Comparison of ENCODE assay signal across 1 cellular context in the genomic region with DNA sequence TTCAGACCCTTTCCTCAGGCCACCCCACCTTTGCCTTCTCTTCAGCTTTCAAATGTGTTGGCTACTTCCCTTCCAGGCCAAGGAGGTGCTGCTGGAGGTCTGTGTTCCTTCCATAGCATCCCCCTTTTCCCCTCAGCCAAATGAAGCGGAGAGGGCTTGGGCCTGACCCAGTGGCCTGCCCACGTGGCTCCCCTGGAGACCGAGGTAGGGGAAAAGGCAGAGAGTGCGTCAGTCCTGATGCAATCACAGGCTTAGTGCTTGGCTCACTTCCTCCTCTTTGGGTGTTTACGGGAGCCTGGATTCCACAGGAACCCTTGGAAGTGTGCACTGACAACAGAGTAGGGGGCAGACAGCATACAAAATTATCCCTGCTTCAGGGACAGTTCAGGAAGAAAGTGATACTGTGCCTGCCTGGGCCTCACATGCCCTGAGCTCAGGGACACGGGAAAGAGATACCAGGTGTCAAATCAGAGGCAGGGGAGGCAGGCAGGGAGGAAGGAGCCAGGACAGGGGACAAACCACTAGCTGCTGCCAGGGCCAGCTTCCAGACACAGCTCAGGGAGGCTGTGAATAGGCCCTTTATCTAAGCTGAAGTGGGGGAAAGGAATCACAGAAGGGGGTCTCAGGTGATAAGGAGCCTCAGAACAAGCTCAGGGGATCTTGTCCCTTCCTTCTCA.
TF ChIP-seq lines count a peak whose summit lies in the region.

No MANE protein-coding gene starts in this region.

TF ChIP-seq in K562, 482 proteins besides CTCF, POLR2A, EP300 and RAD21 (continued from another document and continues in another):
- TF ChIP-seq, protein P1, sequence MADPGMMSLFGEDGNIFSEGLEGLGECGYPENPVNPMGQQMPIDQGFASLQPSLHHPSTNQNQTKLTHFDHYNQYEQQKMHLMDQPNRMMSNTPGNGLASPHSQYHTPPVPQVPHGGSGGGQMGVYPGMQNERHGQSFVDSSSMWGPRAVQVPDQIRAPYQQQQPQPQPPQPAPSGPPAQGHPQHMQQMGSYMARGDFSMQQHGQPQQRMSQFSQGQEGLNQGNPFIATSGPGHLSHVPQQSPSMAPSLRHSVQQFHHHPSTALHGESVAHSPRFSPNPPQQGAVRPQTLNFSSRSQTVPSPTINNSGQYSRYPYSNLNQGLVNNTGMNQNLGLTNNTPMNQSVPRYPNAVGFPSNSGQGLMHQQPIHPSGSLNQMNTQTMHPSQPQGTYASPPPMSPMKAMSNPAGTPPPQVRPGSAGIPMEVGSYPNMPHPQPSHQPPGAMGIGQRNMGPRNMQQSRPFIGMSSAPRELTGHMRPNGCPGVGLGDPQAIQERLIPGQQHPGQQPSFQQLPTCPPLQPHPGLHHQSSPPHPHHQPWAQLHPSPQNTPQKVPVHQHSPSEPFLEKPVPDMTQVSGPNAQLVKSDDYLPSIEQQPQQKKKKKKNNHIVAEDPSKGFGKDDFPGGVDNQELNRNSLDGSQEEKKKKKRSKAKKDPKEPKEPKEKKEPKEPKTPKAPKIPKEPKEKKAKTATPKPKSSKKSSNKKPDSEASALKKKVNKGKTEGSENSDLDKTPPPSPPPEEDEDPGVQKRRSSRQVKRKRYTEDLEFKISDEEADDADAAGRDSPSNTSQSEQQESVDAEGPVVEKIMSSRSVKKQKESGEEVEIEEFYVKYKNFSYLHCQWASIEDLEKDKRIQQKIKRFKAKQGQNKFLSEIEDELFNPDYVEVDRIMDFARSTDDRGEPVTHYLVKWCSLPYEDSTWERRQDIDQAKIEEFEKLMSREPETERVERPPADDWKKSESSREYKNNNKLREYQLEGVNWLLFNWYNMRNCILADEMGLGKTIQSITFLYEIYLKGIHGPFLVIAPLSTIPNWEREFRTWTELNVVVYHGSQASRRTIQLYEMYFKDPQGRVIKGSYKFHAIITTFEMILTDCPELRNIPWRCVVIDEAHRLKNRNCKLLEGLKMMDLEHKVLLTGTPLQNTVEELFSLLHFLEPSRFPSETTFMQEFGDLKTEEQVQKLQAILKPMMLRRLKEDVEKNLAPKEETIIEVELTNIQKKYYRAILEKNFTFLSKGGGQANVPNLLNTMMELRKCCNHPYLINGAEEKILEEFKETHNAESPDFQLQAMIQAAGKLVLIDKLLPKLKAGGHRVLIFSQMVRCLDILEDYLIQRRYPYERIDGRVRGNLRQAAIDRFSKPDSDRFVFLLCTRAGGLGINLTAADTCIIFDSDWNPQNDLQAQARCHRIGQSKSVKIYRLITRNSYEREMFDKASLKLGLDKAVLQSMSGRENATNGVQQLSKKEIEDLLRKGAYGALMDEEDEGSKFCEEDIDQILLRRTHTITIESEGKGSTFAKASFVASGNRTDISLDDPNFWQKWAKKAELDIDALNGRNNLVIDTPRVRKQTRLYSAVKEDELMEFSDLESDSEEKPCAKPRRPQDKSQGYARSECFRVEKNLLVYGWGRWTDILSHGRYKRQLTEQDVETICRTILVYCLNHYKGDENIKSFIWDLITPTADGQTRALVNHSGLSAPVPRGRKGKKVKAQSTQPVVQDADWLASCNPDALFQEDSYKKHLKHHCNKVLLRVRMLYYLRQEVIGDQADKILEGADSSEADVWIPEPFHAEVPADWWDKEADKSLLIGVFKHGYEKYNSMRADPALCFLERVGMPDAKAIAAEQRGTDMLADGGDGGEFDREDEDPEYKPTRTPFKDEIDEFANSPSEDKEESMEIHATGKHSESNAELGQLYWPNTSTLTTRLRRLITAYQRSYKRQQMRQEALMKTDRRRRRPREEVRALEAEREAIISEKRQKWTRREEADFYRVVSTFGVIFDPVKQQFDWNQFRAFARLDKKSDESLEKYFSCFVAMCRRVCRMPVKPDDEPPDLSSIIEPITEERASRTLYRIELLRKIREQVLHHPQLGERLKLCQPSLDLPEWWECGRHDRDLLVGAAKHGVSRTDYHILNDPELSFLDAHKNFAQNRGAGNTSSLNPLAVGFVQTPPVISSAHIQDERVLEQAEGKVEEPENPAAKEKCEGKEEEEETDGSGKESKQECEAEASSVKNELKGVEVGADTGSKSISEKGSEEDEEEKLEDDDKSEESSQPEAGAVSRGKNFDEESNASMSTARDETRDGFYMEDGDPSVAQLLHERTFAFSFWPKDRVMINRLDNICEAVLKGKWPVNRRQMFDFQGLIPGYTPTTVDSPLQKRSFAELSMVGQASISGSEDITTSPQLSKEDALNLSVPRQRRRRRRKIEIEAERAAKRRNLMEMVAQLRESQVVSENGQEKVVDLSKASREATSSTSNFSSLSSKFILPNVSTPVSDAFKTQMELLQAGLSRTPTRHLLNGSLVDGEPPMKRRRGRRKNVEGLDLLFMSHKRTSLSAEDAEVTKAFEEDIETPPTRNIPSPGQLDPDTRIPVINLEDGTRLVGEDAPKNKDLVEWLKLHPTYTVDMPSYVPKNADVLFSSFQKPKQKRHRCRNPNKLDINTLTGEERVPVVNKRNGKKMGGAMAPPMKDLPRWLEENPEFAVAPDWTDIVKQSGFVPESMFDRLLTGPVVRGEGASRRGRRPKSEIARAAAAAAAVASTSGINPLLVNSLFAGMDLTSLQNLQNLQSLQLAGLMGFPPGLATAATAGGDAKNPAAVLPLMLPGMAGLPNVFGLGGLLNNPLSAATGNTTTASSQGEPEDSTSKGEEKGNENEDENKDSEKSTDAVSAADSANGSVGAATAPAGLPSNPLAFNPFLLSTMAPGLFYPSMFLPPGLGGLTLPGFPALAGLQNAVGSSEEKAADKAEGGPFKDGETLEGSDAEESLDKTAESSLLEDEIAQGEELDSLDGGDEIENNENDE (IDR thresholded peaks at IDR 0.05; ENCODE audit: low read depth, low read length) = no peak
- TF ChIP-seq PCBP2 (IDR thresholded peaks at IDR 0.05; ENCODE audit: low read depth, low read length, poor library complexity, severe bottlenecking) = no peak
- TF ChIP-seq, protein P2, sequence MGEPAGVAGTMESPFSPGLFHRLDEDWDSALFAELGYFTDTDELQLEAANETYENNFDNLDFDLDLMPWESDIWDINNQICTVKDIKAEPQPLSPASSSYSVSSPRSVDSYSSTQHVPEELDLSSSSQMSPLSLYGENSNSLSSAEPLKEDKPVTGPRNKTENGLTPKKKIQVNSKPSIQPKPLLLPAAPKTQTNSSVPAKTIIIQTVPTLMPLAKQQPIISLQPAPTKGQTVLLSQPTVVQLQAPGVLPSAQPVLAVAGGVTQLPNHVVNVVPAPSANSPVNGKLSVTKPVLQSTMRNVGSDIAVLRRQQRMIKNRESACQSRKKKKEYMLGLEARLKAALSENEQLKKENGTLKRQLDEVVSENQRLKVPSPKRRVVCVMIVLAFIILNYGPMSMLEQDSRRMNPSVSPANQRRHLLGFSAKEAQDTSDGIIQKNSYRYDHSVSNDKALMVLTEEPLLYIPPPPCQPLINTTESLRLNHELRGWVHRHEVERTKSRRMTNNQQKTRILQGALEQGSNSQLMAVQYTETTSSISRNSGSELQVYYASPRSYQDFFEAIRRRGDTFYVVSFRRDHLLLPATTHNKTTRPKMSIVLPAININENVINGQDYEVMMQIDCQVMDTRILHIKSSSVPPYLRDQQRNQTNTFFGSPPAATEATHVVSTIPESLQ (CRISPR knock-in tag; IDR thresholded peaks at IDR 0.05) = no peak
- TF ChIP-seq, protein P3, sequence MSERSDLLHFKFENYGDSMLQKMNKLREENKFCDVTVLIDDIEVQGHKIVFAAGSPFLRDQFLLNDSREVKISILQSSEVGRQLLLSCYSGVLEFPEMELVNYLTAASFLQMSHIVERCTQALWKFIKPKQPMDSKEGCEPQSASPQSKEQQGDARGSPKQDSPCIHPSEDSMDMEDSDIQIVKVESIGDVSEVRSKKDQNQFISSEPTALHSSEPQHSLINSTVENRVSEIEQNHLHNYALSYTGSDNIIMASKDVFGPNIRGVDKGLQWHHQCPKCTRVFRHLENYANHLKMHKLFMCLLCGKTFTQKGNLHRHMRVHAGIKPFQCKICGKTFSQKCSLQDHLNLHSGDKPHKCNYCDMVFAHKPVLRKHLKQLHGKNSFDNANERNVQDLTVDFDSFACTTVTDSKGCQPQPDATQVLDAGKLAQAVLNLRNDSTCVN (CRISPR knock-in tag; IDR thresholded peaks at IDR 0.05) = no peak
- peak; percentile 63; the same call in 1 of the 2 replicates for TF ChIP-seq JUNB (CRISPR knock-in tag; conservative IDR thresholded peaks at IDR 0.05)
- TF ChIP-seq, protein P4, sequence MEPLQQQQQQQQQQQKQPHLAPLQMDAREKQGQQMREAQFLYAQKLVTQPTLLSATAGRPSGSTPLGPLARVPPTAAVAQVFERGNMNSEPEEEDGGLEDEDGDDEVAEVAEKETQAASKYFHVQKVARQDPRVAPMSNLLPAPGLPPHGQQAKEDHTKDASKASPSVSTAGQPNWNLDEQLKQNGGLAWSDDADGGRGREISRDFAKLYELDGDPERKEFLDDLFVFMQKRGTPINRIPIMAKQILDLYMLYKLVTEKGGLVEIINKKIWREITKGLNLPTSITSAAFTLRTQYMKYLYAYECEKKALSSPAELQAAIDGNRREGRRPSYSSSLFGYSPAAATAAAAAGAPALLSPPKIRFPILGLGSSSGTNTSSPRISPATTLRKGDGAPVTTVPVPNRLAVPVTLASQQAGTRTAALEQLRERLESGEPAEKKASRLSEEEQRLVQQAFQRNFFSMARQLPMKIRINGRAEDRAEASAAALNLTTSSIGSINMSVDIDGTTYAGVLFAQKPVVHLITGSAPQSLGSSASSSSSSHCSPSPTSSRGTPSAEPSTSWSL (CRISPR knock-in tag; IDR thresholded peaks at IDR 0.05; ENCODE audit: borderline replicate concordance) = peak; percentile 83; the same call in 1 of the 2 replicates
- no peak; the same call in 1 of the 2 replicates for TF ChIP-seq ZNF134 (CRISPR knock-in tag; conservative IDR thresholded peaks at IDR 0.05)
- TF ChIP-seq ZFP36 (IDR thresholded peaks at IDR 0.05; ENCODE audit: low read depth, low read length, partially characterized antibody) = no peak
- TF ChIP-seq, protein P5, sequence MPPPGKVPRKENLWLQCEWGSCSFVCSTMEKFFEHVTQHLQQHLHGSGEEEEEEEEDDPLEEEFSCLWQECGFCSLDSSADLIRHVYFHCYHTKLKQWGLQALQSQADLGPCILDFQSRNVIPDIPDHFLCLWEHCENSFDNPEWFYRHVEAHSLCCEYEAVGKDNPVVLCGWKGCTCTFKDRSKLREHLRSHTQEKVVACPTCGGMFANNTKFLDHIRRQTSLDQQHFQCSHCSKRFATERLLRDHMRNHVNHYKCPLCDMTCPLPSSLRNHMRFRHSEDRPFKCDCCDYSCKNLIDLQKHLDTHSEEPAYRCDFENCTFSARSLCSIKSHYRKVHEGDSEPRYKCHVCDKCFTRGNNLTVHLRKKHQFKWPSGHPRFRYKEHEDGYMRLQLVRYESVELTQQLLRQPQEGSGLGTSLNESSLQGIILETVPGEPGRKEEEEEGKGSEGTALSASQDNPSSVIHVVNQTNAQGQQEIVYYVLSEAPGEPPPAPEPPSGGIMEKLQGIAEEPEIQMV (tag; conservative IDR thresholded peaks at IDR 0.05; ENCODE audit: low read depth) = peak; percentile 69; the same call in 1 of the 2 replicates
- TF ChIP-seq FOS (IDR thresholded peaks at IDR 0.05; ENCODE audit: extremely low read depth, insufficient read length) = no peak
- TF ChIP-seq, protein P6, sequence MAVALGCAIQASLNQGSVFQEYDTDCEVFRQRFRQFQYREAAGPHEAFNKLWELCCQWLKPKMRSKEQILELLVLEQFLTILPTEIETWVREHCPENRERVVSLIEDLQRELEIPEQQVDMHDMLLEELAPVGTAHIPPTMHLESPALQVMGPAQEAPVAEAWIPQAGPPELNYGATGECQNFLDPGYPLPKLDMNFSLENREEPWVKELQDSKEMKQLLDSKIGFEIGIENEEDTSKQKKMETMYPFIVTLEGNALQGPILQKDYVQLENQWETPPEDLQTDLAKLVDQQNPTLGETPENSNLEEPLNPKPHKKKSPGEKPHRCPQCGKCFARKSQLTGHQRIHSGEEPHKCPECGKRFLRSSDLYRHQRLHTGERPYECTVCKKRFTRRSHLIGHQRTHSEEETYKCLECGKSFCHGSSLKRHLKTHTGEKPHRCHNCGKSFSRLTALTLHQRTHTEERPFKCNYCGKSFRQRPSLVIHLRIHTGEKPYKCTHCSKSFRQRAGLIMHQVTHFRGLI (CRISPR knock-in tag; IDR thresholded peaks at IDR 0.05) = 0 out of 2 replicates have a peak, but pooled peaks have one; percentile 40
- TF ChIP-seq CEBPG (CRISPR knock-in tag; IDR thresholded peaks at IDR 0.05) = peak; percentile 98
- peak; percentile 96 to 97 for TF ChIP-seq CEBPG (tag; conservative IDR thresholded peaks at IDR 0.05 in 1 of 2, IDR thresholded peaks at IDR 0.05 in 1 of 2)
- TF ChIP-seq DPF2 (IDR thresholded peaks at IDR 0.05) = peak; percentile 77; the same call in 1 of the 2 replicates
- TF ChIP-seq, protein P7, sequence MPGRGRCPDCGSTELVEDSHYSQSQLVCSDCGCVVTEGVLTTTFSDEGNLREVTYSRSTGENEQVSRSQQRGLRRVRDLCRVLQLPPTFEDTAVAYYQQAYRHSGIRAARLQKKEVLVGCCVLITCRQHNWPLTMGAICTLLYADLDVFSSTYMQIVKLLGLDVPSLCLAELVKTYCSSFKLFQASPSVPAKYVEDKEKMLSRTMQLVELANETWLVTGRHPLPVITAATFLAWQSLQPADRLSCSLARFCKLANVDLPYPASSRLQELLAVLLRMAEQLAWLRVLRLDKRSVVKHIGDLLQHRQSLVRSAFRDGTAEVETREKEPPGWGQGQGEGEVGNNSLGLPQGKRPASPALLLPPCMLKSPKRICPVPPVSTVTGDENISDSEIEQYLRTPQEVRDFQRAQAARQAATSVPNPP (IDR thresholded peaks at IDR 0.05; ENCODE audit: borderline replicate concordance, insufficient read depth, insufficient read length) = no peak
- TF ChIP-seq, protein P8, sequence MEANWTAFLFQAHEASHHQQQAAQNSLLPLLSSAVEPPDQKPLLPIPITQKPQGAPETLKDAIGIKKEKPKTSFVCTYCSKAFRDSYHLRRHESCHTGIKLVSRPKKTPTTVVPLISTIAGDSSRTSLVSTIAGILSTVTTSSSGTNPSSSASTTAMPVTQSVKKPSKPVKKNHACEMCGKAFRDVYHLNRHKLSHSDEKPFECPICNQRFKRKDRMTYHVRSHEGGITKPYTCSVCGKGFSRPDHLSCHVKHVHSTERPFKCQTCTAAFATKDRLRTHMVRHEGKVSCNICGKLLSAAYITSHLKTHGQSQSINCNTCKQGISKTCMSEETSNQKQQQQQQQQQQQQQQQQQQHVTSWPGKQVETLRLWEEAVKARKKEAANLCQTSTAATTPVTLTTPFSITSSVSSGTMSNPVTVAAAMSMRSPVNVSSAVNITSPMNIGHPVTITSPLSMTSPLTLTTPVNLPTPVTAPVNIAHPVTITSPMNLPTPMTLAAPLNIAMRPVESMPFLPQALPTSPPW (CRISPR knock-in tag; IDR thresholded peaks at IDR 0.05) = peak; percentile 39
